In the genomic region with DNA sequence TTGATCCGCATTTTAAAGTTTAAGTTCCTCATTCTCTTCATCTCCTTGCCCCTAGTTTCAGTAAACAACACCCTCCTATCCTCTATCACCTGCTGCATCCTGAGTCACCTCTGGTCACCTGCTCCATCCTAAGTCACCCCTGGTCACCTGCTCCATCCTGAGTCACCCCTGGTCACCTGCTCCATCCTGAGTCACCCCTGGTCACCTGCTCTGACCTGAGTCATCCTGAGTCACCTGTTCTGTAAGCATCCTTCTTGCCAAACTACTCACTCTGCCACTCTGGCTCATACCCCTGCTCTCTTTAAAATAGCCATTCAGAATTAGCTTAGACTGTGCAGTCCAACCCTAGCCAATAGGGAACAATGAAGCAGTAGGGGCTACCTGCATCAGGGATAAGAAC, we compare ENCODE assay signal across 7 cellular contexts.
DNase-seq lines count a peak whose midpoint lies in the region; ATAC-seq and TF ChIP-seq lines count a peak whose summit lies in the region.
"Not testable (repeated sequence)": the region's sequence is repeated elsewhere in the genome, so short reads cannot be mapped to it uniquely, and the experiment has no call there.

No MANE protein-coding gene starts in this region.

- TF ChIP-seq CTCF in Caco-2 (IDR thresholded peaks at IDR 0.05; ENCODE audit: insufficient read depth in 1 of 2, low read depth in 1 of 2, low read length in 1 of 2, severe bottlenecking in 1 of 2, unreplicated experiment in 1 of 2); HFFc6 (IDR thresholded peaks at IDR 0.05); Panc1 (IDR thresholded peaks at IDR 0.05); kidney epithelial cell (IDR thresholded peaks at IDR 0.05; ENCODE audit: insufficient read depth, low read length, poor library complexity, severe bottlenecking): not testable (repeated sequence)

- in situ Hi-C loops in Panc1 (cut with HindIII; ENCODE audit: low pct_unique_long_range_greater_than_20kb, low sequenced_read_pairs): not testable (repeated sequence)

- POLR2A ChIA-PET in Caco-2 (lab: Charles Lee): interaction anchor here (0.5 kb wide), 1 partner anchor 144 kb away, joined by 4 read pairs; no protein-coding TSS in a partner anchor
- POLR2A ChIA-PET in Panc1 (lab: Charles Lee): not testable (repeated sequence)

- H4K12ac ChIP-seq in trophoblast cell (ENCODE audit: low read depth, low read length): not testable (repeated sequence)

- not testable (repeated sequence) for H3K27me3 ChIP-seq in Caco-2 (replicated peaks; ENCODE audit: control insufficient read depth, insufficient read depth, low read length); Panc1 (ENCODE audit: control insufficient read depth, insufficient read depth, low read length); kidney epithelial cell (ENCODE audit: control insufficient read depth, insufficient read depth, low read length); trophoblast cell (ENCODE audit: insufficient read depth, low read length)

- not testable (repeated sequence) for BruUV-seq in Caco-2 (replicated peaks; lab: Mats Ljungman, UMichigan); Panc1 (replicated peaks; lab: Mats Ljungman, UMichigan)

- not testable (repeated sequence) for H2BK5ac ChIP-seq in trophoblast cell (ENCODE audit: low read depth, low read length, poor library complexity)

- peaks cover 28% of the 10 kb centered on the region for H3K9me3 Mint-ChIP-seq in Caco-2 (ENCODE audit: unreplicated experiment)
- not testable (repeated sequence) for H3K9me3 Mint-ChIP-seq in HFFc6

- not testable (repeated sequence) for H3K4me3 ChIP-seq in Caco-2 (ENCODE audit: low read depth, low read length); Panc1 (ENCODE audit: low read depth in 2 of 2, low read length in 2 of 2); kidney epithelial cell (ENCODE audit: low read depth, low read length); trophoblast cell (ENCODE audit: low read depth, low read length)

- H3K4me2 ChIP-seq in trophoblast cell (ENCODE audit: low read length): not testable (repeated sequence)

- not testable (repeated sequence) for H3K79me2 ChIP-seq in trophoblast cell (ENCODE audit: control insufficient read depth, insufficient read depth, low read length, poor library complexity)

- DNase-seq in Caco-2: peak; percentile 68 to 82
- peak; percentile 1 for DNase-seq in HFFc6
- peak; percentile 15 for DNase-seq in Panc1 (ENCODE audit: low read depth, low spot score)
- DNase-seq in activated T-cell treated with anti-CD3 and anti-CD28 coated beads for 48 hours (ENCODE audit: low read depth): peak; percentile 15
- DNase-seq in epithelial cell of prostate (ENCODE audit: low read depth, low spot score): peak; percentile 73
- peak; percentile 42 for DNase-seq in kidney epithelial cell (ENCODE audit: low read depth)
- peak; percentile 48 to 71 for DNase-seq in trophoblast cell

- not testable (repeated sequence) for H3K9ac ChIP-seq in trophoblast cell (ENCODE audit: low read length)

- H2AFZ ChIP-seq in trophoblast cell (ENCODE audit: insufficient read depth, low read length, poor library complexity): not testable (repeated sequence)

- not testable (repeated sequence) for H2AK5ac ChIP-seq in trophoblast cell (ENCODE audit: low read length)

- H4K91ac ChIP-seq in trophoblast cell (ENCODE audit: low read depth, low read length): not testable (repeated sequence)

- H3K18ac ChIP-seq in trophoblast cell (ENCODE audit: low read length): not testable (repeated sequence)

- intact Hi-C loops in Caco-2 (cut with micrococcal nuclease; ENCODE audit: unreplicated experiment); Panc1 (cut with micrococcal nuclease; ENCODE audit: unreplicated experiment): not testable (repeated sequence)

- H3K4me3 Mint-ChIP-seq in Caco-2 (ENCODE audit: unreplicated experiment); HFFc6: not testable (repeated sequence)

- H3K36me3 Mint-ChIP-seq in Caco-2 (ENCODE audit: insufficient read depth, unreplicated experiment); HFFc6 (ENCODE audit: low read depth): not testable (repeated sequence)

- no CpG with 5 or more reads among the region's 1 CpG for WGBS in trophoblast cell (ENCODE audit: extremely low coverage, insufficient coverage, insufficient read length)

- H3K14ac ChIP-seq in trophoblast cell (ENCODE audit: low read length): not testable (repeated sequence)

- H3K23ac ChIP-seq in trophoblast cell (ENCODE audit: low read length): not testable (repeated sequence)

- not testable (repeated sequence) for H3K79me1 ChIP-seq in trophoblast cell (ENCODE audit: low read length)

- H3K9me3 ChIP-seq in Caco-2; Panc1 (ENCODE audit: control insufficient read depth, insufficient read depth, low read depth, low read length); trophoblast cell (ENCODE audit: insufficient read depth, low read depth, low read length): not testable (repeated sequence)

- CTCF ChIA-PET in Caco-2 (lab: Charles Lee): interaction anchor here (0.7 kb wide), 1 partner anchor 302 kb away, joined by 4 read pairs; no protein-coding TSS in a partner anchor
- CTCF ChIA-PET in Panc1 (lab: Charles Lee): not testable (repeated sequence)

- not testable (repeated sequence) for H3K4me1 ChIP-seq in Caco-2; Panc1 (ENCODE audit: control insufficient read depth, insufficient read depth, low read length); trophoblast cell (ENCODE audit: control insufficient read depth in 1 of 2, insufficient read depth in 2 of 2, low read length in 2 of 2)

- H2BK12ac ChIP-seq in trophoblast cell (ENCODE audit: low read length): not testable (repeated sequence)

- H3K27ac ChIP-seq in Panc1 (ENCODE audit: low read length); trophoblast cell (ENCODE audit: low read depth, low read length): not testable (repeated sequence)
- H3K27ac ChIP-seq in epithelial cell of prostate: peak overlapping the region; percentile 41

- H2BK120ac ChIP-seq in trophoblast cell (ENCODE audit: insufficient read depth, low read length, poor library complexity): not testable (repeated sequence)

- H3K4ac ChIP-seq in trophoblast cell (ENCODE audit: low read depth, low read length): not testable (repeated sequence)

- ATAC-seq in Panc1: not testable (repeated sequence)

- not testable (repeated sequence) for H4K8ac ChIP-seq in trophoblast cell (ENCODE audit: low read depth, low read length)

- peak overlapping the region; percentile 46 for H3K27ac Mint-ChIP-seq in Caco-2 (ENCODE audit: unreplicated experiment)
- H3K27ac Mint-ChIP-seq in HFFc6: not testable (repeated sequence)

- H3K27me3 Mint-ChIP-seq in Caco-2 (ENCODE audit: insufficient read depth, unreplicated experiment): not testable (repeated sequence)
- peaks cover 14% of the 10 kb centered on the region for H3K27me3 Mint-ChIP-seq in HFFc6 (ENCODE audit: insufficient read depth)

- H3K36me3 ChIP-seq in Caco-2 (ENCODE audit: control insufficient read depth, insufficient read depth, low read length); Panc1 (ENCODE audit: control insufficient read depth, insufficient read depth, low read length); kidney epithelial cell (ENCODE audit: control insufficient read depth, insufficient read depth, low read length); trophoblast cell (ENCODE audit: control insufficient read depth in 1 of 2, insufficient read depth in 2 of 2, low read length in 2 of 2): not testable (repeated sequence)

- H3K4me1 Mint-ChIP-seq in Caco-2 (ENCODE audit: low read depth, unreplicated experiment); HFFc6 (ENCODE audit: low read depth): not testable (repeated sequence)

Comparison
In these comparisons a context has a peak if more than half of its experiments do, and no peak if none do; other contexts are left out.
1. DNase-seq: peak in every context shown above with its lines; median percentile 75 in Caco-2; 73 in epithelial cell of prostate; 60 in trophoblast cell; 42 in kidney epithelial cell; 15 in Panc1; 15 in activated T-cell treated with anti-CD3 and anti-CD28 coated beads for 48 hours; 1 in HFFc6.